ENCODE assay signal across 16 cellular contexts in the genomic region with DNA sequence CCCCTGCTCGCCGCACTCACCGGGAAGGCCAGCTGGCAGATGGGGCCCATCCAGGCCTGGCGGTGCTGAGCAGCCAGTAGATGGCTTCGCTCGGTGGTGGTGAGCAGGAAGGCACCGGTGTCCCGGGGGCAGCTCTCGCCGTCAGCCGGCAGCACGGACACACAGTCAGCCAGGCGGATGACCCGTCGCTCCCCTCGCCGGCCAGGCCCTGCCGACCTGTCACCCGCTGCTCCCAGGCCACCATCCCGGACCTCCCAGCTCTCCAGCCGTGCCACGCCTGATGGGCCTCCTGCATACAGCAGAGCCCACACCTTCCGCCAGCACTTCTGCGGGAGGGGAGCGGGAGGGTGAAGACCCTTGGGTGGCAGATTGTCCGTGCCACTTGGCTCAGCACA. TPM values are rescaled to one million over a fixed set of nuclear protein-coding genes. Genes with fewer than 3 reads are reported as not detected.
A peak's percentile ranks its signal among the peaks of the same experiment; 100 is the strongest.
DNase-seq lines count a peak whose midpoint lies in the region; FAIRE-seq and TF ChIP-seq lines count a peak whose summit lies in the region.
"Had no signal": no experiment of that assay in that cellular context is flagged by ENCODE, and none has a peak within 500 bp of the region (broad histone marks: within the 10 kb centered on the region; RNA-seq: fewer than 3 reads in every experiment).

No MANE protein-coding gene starts in this region.

- no peak overlapping the region for H2BK12ac ChIP-seq in H1 (ENCODE audit: low read depth, low read length)

- H4K91ac ChIP-seq in H1 (replicated peaks; ENCODE audit: insufficient read length, low read length), result no peak overlapping the region

- no peak overlapping the region for H3K27ac Mint-ChIP-seq in CD8-positive, alpha-beta memory T cell
- H3K27ac Mint-ChIP-seq: activated CD4-positive, alpha-beta memory T cell treated with anti-CD3 and anti-CD28 coated beads for 36 hours had no signal

- no peak for FAIRE-seq in H1 (lab: Jason Lieb, UNC)
- FAIRE-seq: TTC549 had no signal

- no peak overlapping the region for H3K56ac ChIP-seq in H1 (replicated peaks; ENCODE audit: insufficient read length, low read depth, low read length)

- POLR2A ChIA-PET in CD8-positive, alpha-beta memory T cell (lab: Charles Lee), result no interaction called here
- POLR2A ChIA-PET in H1 (lab: Charles Lee; ENCODE audit: partially characterized antibody) (interaction anchor here (1.5 to 65.5 kb wide), 3 partner anchors 8 to 39 kb away, joined by 3 to 3349 read pairs (median 15); a partner anchor contains a TSS), GM10248 (lab: Yijun Ruan, JAX) (interaction anchor here (0.5 to 3.1 kb wide), 3 partner anchors 11 to 42 kb away, joined by 3 to 17 read pairs (median 3); a partner anchor contains a TSS)

- H3K23ac ChIP-seq in H1 (ENCODE audit: insufficient read length), result no peak overlapping the region

- no peaks in the 10 kb centered on the region for H3K27me3 Mint-ChIP-seq in CD8-positive, alpha-beta memory T cell
- H3K27me3 Mint-ChIP-seq: activated CD4-positive, alpha-beta memory T cell treated with anti-CD3 and anti-CD28 coated beads for 36 hours; activated T-helper 17 cell treated with anti-CD3 and anti-CD28 coated beads, Interleukin-2, amount 50 U/mL, for 72 hours had no signal

- no peaks in the 10 kb centered on the region for H3F3A ChIP-seq in Loucy (ENCODE audit: low read depth)

- 96% methylated on average over 23 of the region's 26 CpGs; no CpG with 5 or more reads in 1 of the 2 experiments for WGBS in H1 (ENCODE audit: extremely low coverage in 1 of 2, insufficient coverage in 1 of 2, insufficient read length in 1 of 2, insufficient replicate concordance in 2 of 2, low coverage in 1 of 2, low lambda C conversion rate in 2 of 2, missing lambda C conversion rate in 1 of 2), 2 experiments

- no peak overlapping the region for H4K5ac ChIP-seq in H1 (ENCODE audit: insufficient read length, low read depth, low read length)

- no peaks in the 10 kb centered on the region for H3K9me2 ChIP-seq in Loucy (replicated peaks; ENCODE audit: low read depth, low read length)

- 0 out of 2 replicates have a peak overlapping the region, but pooled peaks have one; percentile 14 for H4K8ac ChIP-seq in H1 (ENCODE audit: extremely low read depth, insufficient read depth, low read length)

- H2AFZ ChIP-seq in Loucy (ENCODE audit: low read length), result no peak overlapping the region
- no peak overlapping the region for H2AFZ ChIP-seq in H1 (ENCODE audit: low read length)

- no peak overlapping the region for H3K4me3 ChIP-seq in CD8-positive, alpha-beta memory T cell (ENCODE audit: low read length)
- H3K4me3 ChIP-seq in Loucy (ENCODE audit: low read length, poor library complexity, severe bottlenecking) (no peak overlapping the region), H1 (ENCODE audit: extremely low read depth in 1 of 4, insufficient read depth in 2 of 4, low read depth in 3 of 4, low read length in 4 of 4) (no peak overlapping the region), skin epidermis (peak overlapping the region in 6 of 7 experiments; percentile 22 to 37 (median 27))

- peaks cover 0 to 30% (median 0%) of the 10 kb centered on the region in 3 donors for H3K36me3 Mint-ChIP-seq in CD8-positive, alpha-beta memory T cell

- CTCF ChIA-PET in CD8-positive, alpha-beta memory T cell (lab: Charles Lee), result interaction anchor here (1.3 to 5.5 kb wide), 2 partner anchors 53 to 118 kb away, joined by 5 to 27 read pairs; no protein-coding TSS in a partner anchor
- CTCF ChIA-PET in H1 (lab: Charles Lee; ENCODE audit: partially characterized antibody), result interaction anchor here (0.8 to 20.8 kb wide), 11 partner anchors 8 to 568 kb away, joined by 3 to 306 read pairs (median 3); a partner anchor contains a TSS
- CTCF ChIA-PET in GM10248 (lab: Yijun Ruan, JAX), result interaction anchor here (0.8 to 12.3 kb wide), 9 partner anchors 9 to 119 kb away, joined by 3 to 115 read pairs (median 4); a partner anchor contains a TSS

- no peak overlapping the region for H3K18ac ChIP-seq in H1 (ENCODE audit: extremely low read depth, low read length)

- no peak for TF ChIP-seq CTCF in Loucy (conservative IDR thresholded peaks at IDR 0.05; ENCODE audit: low read length)
- no peak for TF ChIP-seq CTCF in H1 (IDR thresholded peaks at IDR 0.05; ENCODE audit: control extremely low read depth in 1 of 3, insufficient read depth in 1 of 3, low read depth in 1 of 3, low read length in 3 of 3)
- no peak for TF ChIP-seq CTCF in GM10248 (IDR thresholded peaks at IDR 0.05; ENCODE audit: control extremely low read depth, extremely low read depth, low read depth, missing control alignments)

- no peaks in the 10 kb centered on the region for H3K79me1 ChIP-seq in H1 (ENCODE audit: low read depth, low read length)

- no peaks in the 10 kb centered on the region for H3K23me2 ChIP-seq in H1 (ENCODE audit: low read depth, low read length)

- no peak overlapping the region for H3K4ac ChIP-seq in H1 (replicated peaks; ENCODE audit: insufficient read length, low read depth, low read length)

- peaks cover 22% of the 10 kb centered on the region for H3K36me3 ChIP-seq in CD8-positive, alpha-beta memory T cell (ENCODE audit: insufficient read depth, low read length)
- H3K36me3 ChIP-seq in Loucy (ENCODE audit: insufficient read depth, low read length) (no peaks in the 10 kb centered on the region; the same call in 1 of the 2 replicates), H1 (ENCODE audit: control insufficient read depth in 2 of 4, insufficient read depth in 4 of 4, low read length in 3 of 4) (peaks cover 9 to 34% (median 25%) of the 10 kb centered on the region in 4 experiments)

- H3K27me3 ChIP-seq in CD8-positive, alpha-beta memory T cell (ENCODE audit: insufficient read depth, low read length, poor library complexity, severe bottlenecking), result no peaks in the 10 kb centered on the region
- H3K27me3 ChIP-seq in Loucy (ENCODE audit: insufficient read depth, low read length, poor library complexity, severe bottlenecking) (no peaks in the 10 kb centered on the region), H1 (replicated peaks in 1 of 4; ENCODE audit: control insufficient read depth in 3 of 4, extremely low read depth in 1 of 4, insufficient read depth in 3 of 4, low read length in 3 of 4) (no peaks in the 10 kb centered on the region)
- H3K27me3 ChIP-seq: SJCRH30, testis had no signal

- H3K4me2 ChIP-seq in Loucy (ENCODE audit: low read depth, low read length, poor library complexity, severe bottlenecking) (peak overlapping the region; percentile 57), H1 (ENCODE audit: insufficient read depth in 1 of 2, low read depth in 2 of 2, low read length in 2 of 2) (no peak overlapping the region)

- no peak for TF ChIP-seq RAD21 in H1 (IDR thresholded peaks at IDR 0.05 in 1 of 2, conservative IDR thresholded peaks at IDR 0.05 in 1 of 2; ENCODE audit: low read depth in 2 of 2, low read length in 2 of 2)

- H3K9me3 Mint-ChIP-seq in CD8-positive, alpha-beta memory T cell, result no peaks in the 10 kb centered on the region
- H3K9me3 Mint-ChIP-seq: activated CD4-positive, alpha-beta memory T cell treated with anti-CD3 and anti-CD28 coated beads for 36 hours; activated T-helper 17 cell treated with anti-CD3 and anti-CD28 coated beads, Interleukin-2, amount 50 U/mL, for 72 hours had no signal

- H3K4me1 Mint-ChIP-seq in CD8-positive, alpha-beta memory T cell, result peaks cover 0 to 5% (median 0%) of the 10 kb centered on the region in 3 donors
- H3K4me1 Mint-ChIP-seq: activated T-helper 17 cell treated with anti-CD3 and anti-CD28 coated beads, Interleukin-2, amount 50 U/mL, for 72 hours had no signal

- no peak overlapping the region for H2BK15ac ChIP-seq in H1 (ENCODE audit: low read length)

- H2BK5ac ChIP-seq in H1 (ENCODE audit: low read depth, low read length), result no peak overlapping the region

- no peak for TF ChIP-seq POLR2A in H1 (IDR thresholded peaks at IDR 0.05; ENCODE audit: control extremely low read depth in 1 of 2, low read depth in 2 of 2, low read length in 2 of 2)

- peak overlapping the region; percentile 57 for H3K27ac ChIP-seq in CD8-positive, alpha-beta memory T cell (ENCODE audit: low read depth, low read length)
- H3K27ac ChIP-seq in H1 (ENCODE audit: low read depth, low read length) (no peak overlapping the region), skin epidermis (peak overlapping the region in 13 of 21 experiments; percentile 18 to 88 (median 73))
- H3K27ac ChIP-seq: testis had no signal

- no peak overlapping the region for H2BK20ac ChIP-seq in H1 (ENCODE audit: low read length)

- H3K9me3 ChIP-seq in CD8-positive, alpha-beta memory T cell (ENCODE audit: low read length), result no peaks in the 10 kb centered on the region
- no peaks in the 10 kb centered on the region for H3K9me3 ChIP-seq in Loucy (ENCODE audit: insufficient read depth, low read depth, low read length)
- no peaks in the 10 kb centered on the region for H3K9me3 ChIP-seq in H1 (ENCODE audit: insufficient read depth in 2 of 2, low read depth in 1 of 2, low read length in 1 of 2)
- H3K9me3 ChIP-seq: SJCRH30, testis had no signal

- H3K9ac ChIP-seq in Loucy (ENCODE audit: low read depth, low read length, poor library complexity, severe bottlenecking), result peak overlapping the region; percentile 63
- H3K9ac ChIP-seq in H1 (replicated peaks in 1 of 4; ENCODE audit: extremely low read depth in 1 of 4, low read depth in 3 of 4, low read length in 3 of 4), result no peak overlapping the region

- no peak overlapping the region for H2BK120ac ChIP-seq in H1 (replicated peaks; ENCODE audit: low read depth, low read length)

- no peak for TF ChIP-seq EP300 in H1 (IDR thresholded peaks at IDR 0.05; ENCODE audit: borderline replicate concordance in 1 of 2, low read depth in 2 of 2, low read length in 2 of 2)

- H3K14ac ChIP-seq in H1 (ENCODE audit: insufficient read length), result no peak overlapping the region

- H3K4me3 Mint-ChIP-seq in CD8-positive, alpha-beta memory T cell, result no peak overlapping the region
- H3K4me3 Mint-ChIP-seq: activated CD4-positive, alpha-beta memory T cell treated with anti-CD3 and anti-CD28 coated beads for 36 hours; activated T-helper 17 cell treated with anti-CD3 and anti-CD28 coated beads, Interleukin-2, amount 50 U/mL, for 72 hours had no signal

- H4K20me1 ChIP-seq in Loucy (ENCODE audit: insufficient read depth, low read length, poor library complexity, severe bottlenecking) (no peaks in the 10 kb centered on the region), H1 (replicated peaks in 1 of 2; ENCODE audit: control insufficient read depth in 1 of 2, insufficient read depth in 2 of 2, low read length in 2 of 2) (peaks cover 0 to 17% of the 10 kb centered on the region in 2 experiments)

- H3K79me2 ChIP-seq in Loucy (ENCODE audit: insufficient read depth, low read length) (peaks cover 8% of the 10 kb centered on the region; the same call in 1 of the 2 replicates), H1 (ENCODE audit: control insufficient read depth in 1 of 2, insufficient read depth in 2 of 2, low read length in 2 of 2) (no peaks in the 10 kb centered on the region)

- no peak overlapping the region for H2AK5ac ChIP-seq in H1 (ENCODE audit: low read depth, low read length)

- no peaks in the 10 kb centered on the region for H3K4me1 ChIP-seq in CD8-positive, alpha-beta memory T cell (ENCODE audit: insufficient read depth, low read length)
- H3K4me1 ChIP-seq in Loucy (ENCODE audit: insufficient read depth, low read length, poor library complexity, severe bottlenecking) (peaks cover 10% of the 10 kb centered on the region), H1 (replicated peaks in 1 of 4; ENCODE audit: control insufficient read depth in 3 of 4, insufficient read depth in 4 of 4, low read length in 3 of 4) (peaks cover 0 to 12% (median 9%) of the 10 kb centered on the region in 4 experiments; a peak in 5 of 7 replicates)

- DNase-seq in CD8-positive, alpha-beta memory T cell, result peak in 1 of 5 donors; percentile 43
- DNase-seq in H1 (ENCODE audit: low read depth in 1 of 2, low spot score in 2 of 2), result no peak
- DNase-seq in DMS53 treated with DMSO at 0.1 percent for 48 hours (lab: John Stamatoyannopoulos, UW; ENCODE audit: unreplicated experiment), result no peak
- DNase-seq in activated CD4-positive, CD25-positive, alpha-beta regulatory T cell treated with anti-CD3 and anti-CD28 coated beads, Interleukin-2, amount 50 U/mL, for 72 hours, result no peak
- DNase-seq in GM10248 (ENCODE audit: extremely low spot score), result no peak
- DNase-seq in HPDE6-E6E7 (ENCODE audit: extremely low spot score), result no peak
- DNase-seq: activated CD4-positive, alpha-beta memory T cell treated with anti-CD3 and anti-CD28 coated beads for 36 hours; amniotic stem cell; NCI-H1417 treated with DMSO at 0.1 percent for 48 hours; NCI-H226; SJCRH30; testis had no signal

RNA-seq across cellular contexts. Expression of a gene that starts 1.4 kb away (rescaled TPM):
- total RNA-seq in CD8-positive, alpha-beta memory T cell, result 1 to 10 TPM; 4.2 to 5.1 TPM
- polyA plus RNA-seq in CD8-positive, alpha-beta memory T cell, result 0.08 TPM
- total RNA-seq in H1 (2021; fragmentation: NEBNext Ultra II Directional; extraction: Animal tissue kit (Norgen Biotek cat#: 25700)), result 6.4 and 8.6 TPM in 2 replicates
- 4.2 and 6.3 TPM in 2 replicates for polyA plus RNA-seq in H1 (2011; rRNA removed)
- polyA plus RNA-seq in H1 (2011; cell fraction: cytosol; rRNA removed), result 4.7 TPM
- 28.3 TPM for polyA plus RNA-seq in H1 (2011; cell fraction: nucleus; rRNA removed)
- polyA plus RNA-seq in H1 (2012, experiment 1 of 2), result 5.7 to 10.5 TPM (median 6.6 TPM) in 4 replicates
- 3.0 TPM for polyA plus RNA-seq in H1 (2012, experiment 2 of 2)
- polyA plus RNA-seq in H1 (2013, experiment 1 of 2), result 5.7 TPM
- polyA plus RNA-seq in H1 (2013, experiment 2 of 2), result 5.5 TPM
- polyA minus RNA-seq in H1 (2011; rRNA and poly(A)+ RNA removed), result 1.3 and 3.3 TPM in 2 replicates
- 0.73 TPM for polyA minus RNA-seq in H1 (2011; cell fraction: cytosol; rRNA and poly(A)+ RNA removed)
- polyA minus RNA-seq in H1 (2011; cell fraction: nucleus; rRNA and poly(A)+ RNA removed), result 7.3 TPM

RNA-seq across cellular contexts. Expression of a gene that starts 8.5 kb away (rescaled TPM):
- 100 to 1,000 TPM; 160 to 164 TPM for total RNA-seq in CD8-positive, alpha-beta memory T cell
- polyA plus RNA-seq in CD8-positive, alpha-beta memory T cell, result 61.7 TPM
- 101 and 102 TPM in 2 replicates for total RNA-seq in H1 (2021; fragmentation: NEBNext Ultra II Directional; extraction: Animal tissue kit (Norgen Biotek cat#: 25700))
- polyA plus RNA-seq in H1 (2011; rRNA removed), result 135 and 187 TPM in 2 replicates
- polyA plus RNA-seq in H1 (2011; cell fraction: cytosol; rRNA removed), result 198 TPM
- polyA plus RNA-seq in H1 (2011; cell fraction: nucleus; rRNA removed), result 361 TPM
- 72.1 to 148 TPM (median 142 TPM) in 4 replicates for polyA plus RNA-seq in H1 (2012, experiment 1 of 2)
- polyA plus RNA-seq in H1 (2012, experiment 2 of 2), result 81.7 TPM
- 72.4 TPM for polyA plus RNA-seq in H1 (2013, experiment 1 of 2)
- polyA plus RNA-seq in H1 (2013, experiment 2 of 2), result 70.9 TPM
- 105 and 106 TPM in 2 replicates for polyA minus RNA-seq in H1 (2011; rRNA and poly(A)+ RNA removed)
- polyA minus RNA-seq in H1 (2011; cell fraction: cytosol; rRNA and poly(A)+ RNA removed), result 142 TPM
- polyA minus RNA-seq in H1 (2011; cell fraction: nucleus; rRNA and poly(A)+ RNA removed), result 80.9 TPM

RNA-seq across cellular contexts. Expression of a gene that starts 10.8 kb away (rescaled TPM):
- total RNA-seq in CD8-positive, alpha-beta memory T cell, result 10 to 100 TPM; 28.4 to 30.4 TPM
- polyA plus RNA-seq in CD8-positive, alpha-beta memory T cell, result 6.0 TPM
- total RNA-seq in H1 (2021; fragmentation: NEBNext Ultra II Directional; extraction: Animal tissue kit (Norgen Biotek cat#: 25700)), result 86.7 and 94.2 TPM in 2 replicates
- polyA plus RNA-seq in H1 (2011; rRNA removed), result 67.3 and 118 TPM in 2 replicates
- 69.8 TPM for polyA plus RNA-seq in H1 (2011; cell fraction: cytosol; rRNA removed)
- polyA plus RNA-seq in H1 (2011; cell fraction: nucleus; rRNA removed), result 396 TPM
- polyA plus RNA-seq in H1 (2012, experiment 1 of 2), result 66.9 to 114 TPM (median 104 TPM) in 4 replicates
- polyA plus RNA-seq in H1 (2012, experiment 2 of 2), result 72.7 TPM
- polyA plus RNA-seq in H1 (2013, experiment 1 of 2), result 55.8 TPM
- polyA plus RNA-seq in H1 (2013, experiment 2 of 2), result 54.4 TPM
- polyA minus RNA-seq in H1 (2011; rRNA and poly(A)+ RNA removed), result 22.3 and 28.0 TPM in 2 replicates
- polyA minus RNA-seq in H1 (2011; cell fraction: cytosol; rRNA and poly(A)+ RNA removed), result 53.7 TPM
- 149 TPM for polyA minus RNA-seq in H1 (2011; cell fraction: nucleus; rRNA and poly(A)+ RNA removed)

RNA-seq across cellular contexts. Expression of a gene that starts 34.8 kb away (rescaled TPM):
- 10 to 100 TPM; 47.9 to 50.5 TPM for total RNA-seq in CD8-positive, alpha-beta memory T cell
- 28.1 TPM for polyA plus RNA-seq in CD8-positive, alpha-beta memory T cell
- total RNA-seq in H1 (2021; fragmentation: NEBNext Ultra II Directional; extraction: Animal tissue kit (Norgen Biotek cat#: 25700)), result 325 and 333 TPM in 2 replicates
- 168 and 250 TPM in 2 replicates for polyA plus RNA-seq in H1 (2011; rRNA removed)
- 212 TPM for polyA plus RNA-seq in H1 (2011; cell fraction: cytosol; rRNA removed)
- polyA plus RNA-seq in H1 (2011; cell fraction: nucleus; rRNA removed), result 1,074 TPM
- polyA plus RNA-seq in H1 (2012, experiment 1 of 2), result 188 to 314 TPM (median 284 TPM) in 4 replicates
- 241 TPM for polyA plus RNA-seq in H1 (2012, experiment 2 of 2)
- polyA plus RNA-seq in H1 (2013, experiment 1 of 2), result 332 TPM
- polyA plus RNA-seq in H1 (2013, experiment 2 of 2), result 350 TPM
- 120 and 154 TPM in 2 replicates for polyA minus RNA-seq in H1 (2011; rRNA and poly(A)+ RNA removed)
- 133 TPM for polyA minus RNA-seq in H1 (2011; cell fraction: cytosol; rRNA and poly(A)+ RNA removed)
- polyA minus RNA-seq in H1 (2011; cell fraction: nucleus; rRNA and poly(A)+ RNA removed), result 288 TPM

RNA-seq across cellular contexts. Expression of a gene that starts 46.1 kb away (rescaled TPM):
- total RNA-seq in CD8-positive, alpha-beta memory T cell, result 10 to 100 TPM; 72.9 to 76.6 TPM
- polyA plus RNA-seq in CD8-positive, alpha-beta memory T cell, result 8.5 TPM
- 69.8 and 75.2 TPM in 2 replicates for total RNA-seq in H1 (2021; fragmentation: NEBNext Ultra II Directional; extraction: Animal tissue kit (Norgen Biotek cat#: 25700))
- 49.9 and 91.8 TPM in 2 replicates for polyA plus RNA-seq in H1 (2011; rRNA removed)
- polyA plus RNA-seq in H1 (2011; cell fraction: cytosol; rRNA removed), result 70.5 TPM
- 384 TPM for polyA plus RNA-seq in H1 (2011; cell fraction: nucleus; rRNA removed)
- polyA plus RNA-seq in H1 (2012, experiment 1 of 2), result 57.7 to 86.6 TPM (median 81.0 TPM) in 4 replicates
- 67.9 TPM for polyA plus RNA-seq in H1 (2012, experiment 2 of 2)
- 59.7 TPM for polyA plus RNA-seq in H1 (2013, experiment 1 of 2)
- polyA plus RNA-seq in H1 (2013, experiment 2 of 2), result 54.0 TPM
- polyA minus RNA-seq in H1 (2011; rRNA and poly(A)+ RNA removed), result 23.4 and 37.6 TPM in 2 replicates
- 34.4 TPM for polyA minus RNA-seq in H1 (2011; cell fraction: cytosol; rRNA and poly(A)+ RNA removed)
- 53.4 TPM for polyA minus RNA-seq in H1 (2011; cell fraction: nucleus; rRNA and poly(A)+ RNA removed)

Comparison
In these comparisons a context has a peak if more than half of its experiments do, and no peak if none do; other contexts are left out.
1. H3K4me3 ChIP-seq: peak in skin epidermis (6 of 7); none in CD8-positive, alpha-beta memory T cell (single experiment), Loucy (single experiment) and H1 (0 of 4).